Comparison of ENCODE assay signal across 15 cellular contexts in genomic region chr2:105604938-105605337, GRCh38.
DNase-seq lines count a peak whose midpoint lies in the region; ATAC-seq and TF ChIP-seq lines count a peak whose summit lies in the region.
"Had no signal": no experiment of that assay in that cellular context is flagged by ENCODE, and none has a peak within 500 bp of the region (broad histone marks: within the 10 kb centered on the region; RNA-seq: fewer than 3 reads in every experiment).

No MANE protein-coding gene starts in this region.

- CTCF ChIA-PET in activated naive CD4-positive, alpha-beta T cell treated with anti-CD3 and anti-CD28 coated beads, Interleukin-2, amount 10 ng/mL, durations not matched to agents 7 days and 5 days (lab: Charles Lee), result no interaction called here

- H3K27me3 ChIP-seq in GM23248 (replicated peaks; ENCODE audit: insufficient read depth), result peaks cover 24% of the 10 kb centered on the region
- no peaks in the 10 kb centered on the region for H3K27me3 ChIP-seq in heart right ventricle

- no peak overlapping the region for H3K27ac Mint-ChIP-seq in glutamatergic neuron (ENCODE audit: unreplicated experiment)
- H3K27ac Mint-ChIP-seq in activated naive CD4-positive, alpha-beta T cell treated with anti-CD3 and anti-CD28 coated beads, Interleukin-2, amount 10 ng/mL, durations not matched to agents 7 days and 5 days, result no peak overlapping the region
- H3K27ac Mint-ChIP-seq in stimulated activated effector memory CD8-positive, alpha-beta T cell treated with anti-CD3 and anti-CD28 coated beads, Interleukin-12 subunit alpha, Interleukin-12 subunit beta, amount 100 ng/mL, for 72 hours, result no peak overlapping the region
- H3K27ac Mint-ChIP-seq: nephron progenitor cell had no signal

- H3K27ac ChIP-seq in GM23248, result no peak overlapping the region
- peak overlapping the region; percentile 21 to 70 (median 37) for H3K27ac ChIP-seq in heart right ventricle

- intact Hi-C loops in heart right ventricle (cut with DNase I), result loop anchor here in 2 of 10 donors (10.0 kb wide), 1 partner anchor 140 kb away; the partner anchor contains the start of gene NCK2 (in 2 of the 2)

- H2AFZ ChIP-seq in GM23248, result no peak overlapping the region

- in situ Hi-C loops in GM23248 (cut with MboI), result no loop called here

- no peaks in the 10 kb centered on the region for H3F3A ChIP-seq in GM23248 (ENCODE audit: insufficient read depth)

- no peak overlapping the region for H3K4me2 ChIP-seq in GM23248 (ENCODE audit: unreplicated experiment)

- no peak overlapping the region for H3K4me3 Mint-ChIP-seq in glutamatergic neuron (ENCODE audit: unreplicated experiment)
- H3K4me3 Mint-ChIP-seq in activated naive CD4-positive, alpha-beta T cell treated with anti-CD3 and anti-CD28 coated beads, Interleukin-2, amount 10 ng/mL, durations not matched to agents 7 days and 5 days, result no peak overlapping the region
- no peak overlapping the region for H3K4me3 Mint-ChIP-seq in stimulated activated effector memory CD8-positive, alpha-beta T cell treated with anti-CD3 and anti-CD28 coated beads, Interleukin-12 subunit alpha, Interleukin-12 subunit beta, amount 100 ng/mL, for 72 hours
- H3K4me3 Mint-ChIP-seq: nephron progenitor cell had no signal

- no peaks in the 10 kb centered on the region for H4K20me1 ChIP-seq in GM23248 (ENCODE audit: insufficient read depth)

- H3K4me1 ChIP-seq in GM23248 (ENCODE audit: insufficient read depth), result no peaks in the 10 kb centered on the region
- peaks cover 0 to 31% (median 18%) of the 10 kb centered on the region in 9 donors for H3K4me1 ChIP-seq in heart right ventricle

- no peaks in the 10 kb centered on the region for H3K79me2 ChIP-seq in GM23248 (ENCODE audit: insufficient read depth)

- WGBS in GM23248 (ENCODE audit: low coverage in 1 of 2, low lambda C conversion rate in 2 of 2, missing lambda C conversion rate in 2 of 2), 2 experiments, result 5 to 7% methylated on average over 3 of the region's 3 CpGs
- WGBS in heart right ventricle, 2 donors, result 24 to 29% methylated on average over 3 of the region's 3 CpGs

- H3K4me1 Mint-ChIP-seq in glutamatergic neuron (ENCODE audit: low read depth, unreplicated experiment), result peaks cover 2% of the 10 kb centered on the region
- H3K4me1 Mint-ChIP-seq in activated naive CD4-positive, alpha-beta T cell treated with anti-CD3 and anti-CD28 coated beads, Interleukin-2, amount 10 ng/mL, durations not matched to agents 7 days and 5 days, result no peaks in the 10 kb centered on the region
- peaks cover 6% of the 10 kb centered on the region for H3K4me1 Mint-ChIP-seq in stimulated activated effector memory CD8-positive, alpha-beta T cell treated with anti-CD3 and anti-CD28 coated beads, Interleukin-12 subunit alpha, Interleukin-12 subunit beta, amount 100 ng/mL, for 72 hours

- peaks cover 5% of the 10 kb centered on the region for H3K36me3 Mint-ChIP-seq in glutamatergic neuron (ENCODE audit: unreplicated experiment)
- no peaks in the 10 kb centered on the region for H3K36me3 Mint-ChIP-seq in activated naive CD4-positive, alpha-beta T cell treated with anti-CD3 and anti-CD28 coated beads, Interleukin-2, amount 10 ng/mL, durations not matched to agents 7 days and 5 days
- no peaks in the 10 kb centered on the region for H3K36me3 Mint-ChIP-seq in stimulated activated effector memory CD8-positive, alpha-beta T cell treated with anti-CD3 and anti-CD28 coated beads, Interleukin-12 subunit alpha, Interleukin-12 subunit beta, amount 100 ng/mL, for 72 hours

- H3K4me3 ChIP-seq in GM23248, result no peak overlapping the region
- H3K4me3 ChIP-seq in heart right ventricle, result peak overlapping the region in 2 of 10 donors; percentile 10 to 19
- H3K4me3 ChIP-seq: GM12878 had no signal

- H3K9me3 ChIP-seq in GM23248 (ENCODE audit: low read depth) (no peaks in the 10 kb centered on the region), heart right ventricle (no peaks in the 10 kb centered on the region)

- TF ChIP-seq CTCF in heart right ventricle (IDR thresholded peaks at IDR 0.05) (no peak), glutamatergic neuron (IDR thresholded peaks at IDR 0.05; ENCODE audit: partially characterized antibody, unreplicated experiment) (no peak)

- H3K27me3 Mint-ChIP-seq in glutamatergic neuron (ENCODE audit: unreplicated experiment), result peaks cover 2% of the 10 kb centered on the region
- H3K27me3 Mint-ChIP-seq in activated naive CD4-positive, alpha-beta T cell treated with anti-CD3 and anti-CD28 coated beads, Interleukin-2, amount 10 ng/mL, durations not matched to agents 7 days and 5 days, result peaks cover 13% of the 10 kb centered on the region

- peaks cover 2% of the 10 kb centered on the region for H3K9me3 Mint-ChIP-seq in glutamatergic neuron (ENCODE audit: unreplicated experiment)
- H3K9me3 Mint-ChIP-seq in activated naive CD4-positive, alpha-beta T cell treated with anti-CD3 and anti-CD28 coated beads, Interleukin-2, amount 10 ng/mL, durations not matched to agents 7 days and 5 days, result no peaks in the 10 kb centered on the region
- H3K9me3 Mint-ChIP-seq in stimulated activated effector memory CD8-positive, alpha-beta T cell treated with anti-CD3 and anti-CD28 coated beads, Interleukin-12 subunit alpha, Interleukin-12 subunit beta, amount 100 ng/mL, for 72 hours, result no peaks in the 10 kb centered on the region

- DNase-seq in GM23248, result peak; percentile 13
- peak; percentile 83 to 91 for DNase-seq in cerebellar nuclear complex (lab: John Stamatoyannopoulos, UW)
- DNase-seq in heart right ventricle, result peak in 1 of 2 donors; percentile 45
- peak; percentile 83 for DNase-seq in putamen (ENCODE audit: low spot score)
- no peak for DNase-seq in glutamatergic neuron
- DNase-seq in activated naive CD4-positive, alpha-beta T cell treated with anti-CD3 and anti-CD28 coated beads, Interleukin-2, amount 10 ng/mL, durations not matched to agents 7 days and 5 days, result no peak
- no peak for DNase-seq in stimulated activated effector memory CD8-positive, alpha-beta T cell treated with anti-CD3 and anti-CD28 coated beads, Interleukin-12 subunit alpha, Interleukin-12 subunit beta, amount 100 ng/mL, for 72 hours (ENCODE audit: low spot score in 2 of 2)
- DNase-seq: DMS53; islet precursor cell; NCI-H2081; nephron progenitor cell; stimulated activated CD8-positive, alpha-beta memory T cell treated with anti-CD3 and anti-CD28 coated beads, Interleukin-4, amount 100 ng/mL, for 48 hours had no signal

- H3K9ac ChIP-seq in GM23248, result no peak overlapping the region

- H3K36me3 ChIP-seq in GM23248 (ENCODE audit: low read depth) (no peaks in the 10 kb centered on the region), heart right ventricle (no peaks in the 10 kb centered on the region)

- ATAC-seq in heart right ventricle (peak; percentile 68 to 92 (median 82)), GM19467 (IDR thresholded peaks at IDR 0.05; ENCODE audit: unreplicated experiment) (no peak)
- no peak for ATAC-seq in stimulated activated effector memory CD8-positive, alpha-beta T cell treated with anti-CD3 and anti-CD28 coated beads, Interleukin-12 subunit alpha, Interleukin-12 subunit beta, amount 100 ng/mL, for 72 hours
- ATAC-seq: activated CD4-positive, CD25-positive, alpha-beta regulatory T cell treated with anti-CD3 and anti-CD28 coated beads, Interleukin-2, amount 50 U/mL, for 24 hours; GM12878 had no signal

- no peaks in the 10 kb centered on the region for H3K9me2 ChIP-seq in GM23248 (ENCODE audit: insufficient read depth)

Comparison
In these comparisons a context has a peak if more than half of its experiments do, and no peak if none do; other contexts are left out.
1. DNase-seq: peak in GM23248 (single experiment), cerebellar nuclear complex (2 of 2) and putamen (single experiment); none in glutamatergic neuron (single experiment), activated naive CD4-positive, alpha-beta T cell treated with anti-CD3 and anti-CD28 coated beads, Interleukin-2, amount 10 ng/mL, durations not matched to agents 7 days and 5 days (single experiment) and stimulated activated effector memory CD8-positive, alpha-beta T cell treated with anti-CD3 and anti-CD28 coated beads, Interleukin-12 subunit alpha, Interleukin-12 subunit beta, amount 100 ng/mL, for 72 hours (0 of 2).
2. ATAC-seq: peak in heart right ventricle (8 of 8); none in GM19467 (single experiment) and stimulated activated effector memory CD8-positive, alpha-beta T cell treated with anti-CD3 and anti-CD28 coated beads, Interleukin-12 subunit alpha, Interleukin-12 subunit beta, amount 100 ng/mL, for 72 hours (single experiment).